Comparison of ENCODE assay signal across 8 cellular contexts in genomic region chr11:128831781-128832497, GRCh38. TPM values are rescaled to one million over a fixed set of nuclear protein-coding genes. Genes with fewer than 3 reads are reported as not detected.
A peak's percentile ranks its signal among the peaks of the same experiment; 100 is the strongest.
DNase-seq lines count a peak whose midpoint lies in the region; ATAC-seq and TF ChIP-seq lines count a peak whose summit lies in the region.
"Had no signal": no experiment of that assay in that cellular context is flagged by ENCODE, and none has a peak within 500 bp of the region (broad histone marks: within the 10 kb centered on the region; RNA-seq: fewer than 3 reads in every experiment).

No MANE protein-coding gene starts in this region.

- H3K9ac ChIP-seq in OCI-LY1 (ENCODE audit: low read length) = peak overlapping the region; percentile 47; the same call in 1 of the 2 replicates

- 0 out of 2 replicates have a peak, but pooled peaks cover 3% of the 10 kb centered on the region for H3F3A ChIP-seq in OCI-LY1 (ENCODE audit: insufficient read depth, low read length)

- H3K36me3 ChIP-seq in OCI-LY1 (ENCODE audit: insufficient read depth, low read length) = no peaks in the 10 kb centered on the region

- peaks cover 0 to 9% (median 4%) of the 10 kb centered on the region in 7 donors for H3K9me3 Mint-ChIP-seq in naive B cell
- H3K9me3 Mint-ChIP-seq: H9 had no signal

- no peaks in the 10 kb centered on the region for H3K27me3 ChIP-seq in OCI-LY1 (ENCODE audit: insufficient read depth, low read length)

- peaks cover 64 to 86% (median 83%) of the 10 kb centered on the region in 3 donors for H3K4me1 Mint-ChIP-seq in naive B cell

- no peak overlapping the region for H3K4me3 ChIP-seq in OCI-LY1 (ENCODE audit: low read depth, low read length, poor library complexity, severe bottlenecking)

- no peaks in the 10 kb centered on the region for H3K9me3 ChIP-seq in OCI-LY1 (ENCODE audit: low read length)

- peak overlapping the region; percentile 74 to 98 (median 95) for H3K27ac Mint-ChIP-seq in naive B cell
- H3K27ac Mint-ChIP-seq: H9 had no signal

- H3K27me3 Mint-ChIP-seq in naive B cell = no peaks in the 10 kb centered on the region

- no peak overlapping the region for H2AFZ ChIP-seq in OCI-LY1 (ENCODE audit: low read length)

- ATAC-seq in GM18519 (IDR thresholded peaks at IDR 0.05; ENCODE audit: low FRiP score, unreplicated experiment) (peak; percentile 63), GM21786 (IDR thresholded peaks at IDR 0.05; ENCODE audit: unreplicated experiment) (peak; percentile 41), naive B cell (ENCODE audit: low read depth in 2 of 2) (no peak)

- peaks cover 56% of the 10 kb centered on the region for H3K4me1 ChIP-seq in OCI-LY1 (ENCODE audit: insufficient read depth, low read length, severe bottlenecking)

- peak overlapping the region; percentile 90 for H3K27ac ChIP-seq in OCI-LY1 (ENCODE audit: low read depth, low read length, poor library complexity, severe bottlenecking)

- H4K20me1 ChIP-seq in OCI-LY1 (ENCODE audit: insufficient read depth, low read length) = no peaks in the 10 kb centered on the region

- no peaks in the 10 kb centered on the region for H3K9me2 ChIP-seq in OCI-LY1 (ENCODE audit: low read depth, low read length)

- peaks cover 5 to 7% of the 10 kb centered on the region in 2 donors for H3K36me3 Mint-ChIP-seq in naive B cell

- peak overlapping the region in 7 of 8 donors; percentile 54 to 85 (median 75) for H3K4me3 Mint-ChIP-seq in naive B cell
- H3K4me3 Mint-ChIP-seq: H9 had no signal

- no peak for TF ChIP-seq CTCF in OCI-LY1 (IDR thresholded peaks at IDR 0.05; ENCODE audit: low read length)

- DNase-seq in naive B cell (no peak), NCI-H1694 (lab: John Stamatoyannopoulos, UW) (no peak), activated gamma-delta T cell (lab: John Stamatoyannopoulos, UW) (no peak), HUDEP-2 (lab: John Stamatoyannopoulos, UW; ENCODE audit: unreplicated experiment in 76 of 76) (no peak)

- H3K4me2 ChIP-seq in OCI-LY1 (ENCODE audit: low read length) = peak overlapping the region; percentile 56

- no peaks in the 10 kb centered on the region for H3K79me2 ChIP-seq in OCI-LY1 (ENCODE audit: insufficient read depth, low read length)

RNA-seq across cellular contexts. Expression of gene KCNJ1, which starts 35.2 kb away (rescaled TPM):
- under 1 TPM in 3 of 6 donors, not detected in 3; 0.18 to 0.64 (median 0.20) TPM for polyA plus RNA-seq in naive B cell (ENCODE audit: low read depth in 6 of 6)

RNA-seq across cellular contexts. Expression of gene KCNJ5, which starts 59.2 kb away (rescaled TPM):
- polyA plus RNA-seq in naive B cell (ENCODE audit: low read depth in 6 of 6) = not detected

Comparison
In these comparisons a context has a peak if more than half of its experiments do, and no peak if none do; other contexts are left out.
1. ATAC-seq: peak in GM18519 (single experiment) and GM21786 (single experiment); none in naive B cell (0 of 2).